23 cellular contexts compared by ENCODE assay signal in genomic region chr6:105034470-105034869, GRCh38.
"Had no signal": no experiment of that assay in that cellular context is flagged by ENCODE, and none has a peak within 500 bp of the region (broad histone marks: within the 10 kb centered on the region; RNA-seq: fewer than 3 reads in every experiment).

No MANE protein-coding gene starts in this region.

- H3K4me1 Mint-ChIP-seq: naive thymus-derived CD8-positive, alpha-beta T cell had no signal

- H3K36me3 ChIP-seq: esophagus muscularis mucosa, tibial artery, uterus had no signal

- H3K27ac ChIP-seq: esophagus muscularis mucosa, tibial artery, uterus, VCaP had no signal

- H3K27ac Mint-ChIP-seq: activated naive CD8-positive, alpha-beta T cell; activated T-cell treated with anti-CD3 and anti-CD28 coated beads, Interleukin-2, amount 50 U/mL, for 72 hours; naive thymus-derived CD8-positive, alpha-beta T cell had no signal

- ATAC-seq: activated T-cell treated with anti-CD3 and anti-CD28 coated beads, Interleukin-2, amount 50 U/mL, for 72 hours; left cardiac atrium; naive thymus-derived CD8-positive, alpha-beta T cell had no signal

- H3K9me3 ChIP-seq: esophagus muscularis mucosa, tibial artery, uterus had no signal

- FAIRE-seq: bronchial epithelial cell, endothelial cell of umbilical vein had no signal

- H3K4me3 Mint-ChIP-seq: activated naive CD8-positive, alpha-beta T cell; activated T-cell treated with anti-CD3 and anti-CD28 coated beads, Interleukin-2, amount 50 U/mL, for 72 hours; naive thymus-derived CD8-positive, alpha-beta T cell had no signal

- H3K4me1 ChIP-seq: esophagus muscularis mucosa, tibial artery, uterus had no signal

- DNase-seq: activated CD4-positive, alpha-beta T cell treated with anti-CD3 and anti-CD28 coated beads for 1 hour; activated CD4-positive, alpha-beta T cell treated with anti-CD3 and anti-CD28 coated beads, Interleukin-2, amount 50 U/mL, for 4 hours; activated gamma-delta T cell; activated T-cell treated with anti-CD3 and anti-CD28 coated beads, Interleukin-2, amount 50 U/mL, for 72 hours; effector CD8-positive, alpha-beta T cell; left cardiac atrium; mesenchymal stem cell; naive thymus-derived CD8-positive, alpha-beta T cell; nucleus accumbens; posterior cingulate gyrus; retina; stimulated activated CD4-positive, alpha-beta T cell treated with anti-CD3 and anti-CD28 coated beads, Interleukin-1b, Interleukin-23, amount 100 ng/mL, for 48 hours; stimulated activated CD8-positive, alpha-beta memory T cell treated with anti-CD3 and anti-CD28 coated beads, Interleukin-4, amount 100 ng/mL, for 48 hours; stimulated activated naive CD4-positive, alpha-beta T cell; substantia nigra; T-helper 2 cell; tibial artery; uterus had no signal

- H3K9me3 Mint-ChIP-seq: activated T-cell treated with anti-CD3 and anti-CD28 coated beads, Interleukin-2, amount 50 U/mL, for 72 hours; naive thymus-derived CD8-positive, alpha-beta T cell had no signal

- H3K27me3 ChIP-seq: esophagus muscularis mucosa, tibial artery, uterus had no signal

- H3K36me3 Mint-ChIP-seq: activated naive CD8-positive, alpha-beta T cell; naive thymus-derived CD8-positive, alpha-beta T cell had no signal

- H3K4me3 ChIP-seq: esophagus muscularis mucosa, tibial artery, uterus had no signal
